In genomic region chr3:133669949-133670524, GRCh38 we compare ENCODE assay signal across 28 cellular contexts.
"Had no signal": no experiment of that assay in that cellular context is flagged by ENCODE, and none has a peak within 500 bp of the region (broad histone marks: within the 10 kb centered on the region; RNA-seq: fewer than 3 reads in every experiment).

No MANE protein-coding gene starts in this region.

- H3K4me1 Mint-ChIP-seq: memory B cell had no signal

- FAIRE-seq: endothelial cell of umbilical vein, islet of Langerhans had no signal

- H3K9me3 ChIP-seq: esophagus muscularis mucosa, gastroesophageal sphincter, heart left ventricle, left ventricle myocardium inferior, right atrium auricular region, sigmoid colon, spleen, testis, tibial artery, upper lobe of right lung, uterus had no signal

- ATAC-seq: foreskin keratinocyte; gastroesophageal sphincter; heart left ventricle; left cardiac atrium; natural killer cell; stimulated activated memory B cell treated with anti-CD40 and anti-IgM and Interleukin-4, amounts not matched to agents 10 μg/mL and 1 μg/mL and 100 μg/mL, for 72 hours; stimulated activated naive CD8-positive, alpha-beta T cell treated with anti-CD3 and anti-CD28 coated beads, Interleukin-15, Interleukin-2, amounts not matched to agents 100 U/mL and 50 U/mL, for 24 hours; upper lobe of right lung had no signal

- H3K9me3 Mint-ChIP-seq: memory B cell; natural killer cell; stimulated activated memory B cell treated with anti-CD40 and anti-IgM and Interleukin-4, amounts not matched to agents 10 μg/mL and 1 μg/mL and 100 μg/mL, for 72 hours had no signal

- H3K27ac Mint-ChIP-seq: memory B cell; natural killer cell; stimulated activated memory B cell treated with anti-CD40 and anti-IgM and Interleukin-4, amounts not matched to agents 10 μg/mL and 1 μg/mL and 100 μg/mL, for 72 hours had no signal

- H3K4me1 ChIP-seq: foreskin keratinocyte, upper lobe of right lung, uterus had no signal

- DNase-seq: dermis blood vessel endothelial cell; effector memory CD4-positive, alpha-beta T cell; foreskin keratinocyte; heart left ventricle; hippocampal formation; left cardiac atrium; left ventricle myocardium inferior; natural killer cell; occipital lobe; ovary; sigmoid colon; spleen; stimulated activated CD4-positive, alpha-beta T cell treated with anti-CD3 and anti-CD28 coated beads, Interleukin-4, amount 100 ng/mL, for 4 hours; stimulated activated naive CD8-positive, alpha-beta T cell treated with anti-CD3 and anti-CD28 coated beads, Interleukin-15, Interleukin-2, amounts not matched to agents 100 U/mL and 50 U/mL, for 24 hours; substantia nigra; testis; tibial artery; upper lobe of right lung; uterus had no signal

- H3K27ac ChIP-seq: coronary artery, esophagus muscularis mucosa, foreskin keratinocyte, gastroesophageal sphincter, heart left ventricle, left ventricle myocardium inferior, ovary, right atrium auricular region, sigmoid colon, spleen, testis, tibial artery, upper lobe of right lung, uterus had no signal

- H3K27me3 ChIP-seq: ovary, right atrium auricular region, testis had no signal

- H3K36me3 Mint-ChIP-seq: natural killer cell; stimulated activated memory B cell treated with anti-CD40 and anti-IgM and Interleukin-4, amounts not matched to agents 10 μg/mL and 1 μg/mL and 100 μg/mL, for 72 hours had no signal

- H3K4me3 ChIP-seq: coronary artery, esophagus muscularis mucosa, gastroesophageal sphincter, heart left ventricle, left ventricle myocardium inferior, lung, ovary, right atrium auricular region, sigmoid colon, spleen, testis, tibial artery, upper lobe of right lung, uterus had no signal

- H3K4me3 Mint-ChIP-seq: memory B cell; natural killer cell; stimulated activated memory B cell treated with anti-CD40 and anti-IgM and Interleukin-4, amounts not matched to agents 10 μg/mL and 1 μg/mL and 100 μg/mL, for 72 hours had no signal

- H3K36me3 ChIP-seq: esophagus muscularis mucosa, gastroesophageal sphincter, heart left ventricle, left ventricle myocardium inferior, ovary, right atrium auricular region, sigmoid colon, spleen, tibial artery, upper lobe of right lung, uterus had no signal
